9 cellular contexts compared by ENCODE assay signal in genomic region chr11:44633641-44634040, GRCh38.
A peak's percentile ranks its signal among the peaks of the same experiment; 100 is the strongest.
DNase-seq lines count a peak whose midpoint lies in the region; ATAC-seq and TF ChIP-seq lines count a peak whose summit lies in the region.
"Had no signal": no experiment of that assay in that cellular context is flagged by ENCODE, and none has a peak within 500 bp of the region (broad histone marks: within the 10 kb centered on the region; RNA-seq: fewer than 3 reads in every experiment).

No MANE protein-coding gene starts in this region.

- POLR2A ChIA-PET in AG04450 (lab: Yijun Ruan, JAX), result interaction anchor here (0.7 kb wide), 1 partner anchor 275 kb away, joined by 8 read pairs; no protein-coding TSS in a partner anchor

- peak; percentile 38 for TF ChIP-seq CTCF in AG04450 (IDR thresholded peaks at IDR 0.05; ENCODE audit: low read depth, low read length)
- TF ChIP-seq CTCF in left ventricle myocardium inferior (IDR thresholded peaks at IDR 0.05; ENCODE audit: borderline replicate concordance), result peak; percentile 57
- TF ChIP-seq CTCF in right lobe of liver (IDR thresholded peaks at IDR 0.05), result no peak

- H3K27me3 ChIP-seq in AG04450 (ENCODE audit: control insufficient read depth, insufficient read depth, low read length), result peaks cover 7% of the 10 kb centered on the region
- H3K27me3 ChIP-seq in left ventricle myocardium inferior (ENCODE audit: low read depth), result no peaks in the 10 kb centered on the region
- H3K27me3 ChIP-seq in right lobe of liver, result no peaks in the 10 kb centered on the region

- intact Hi-C loops in left ventricle myocardium inferior (cut with micrococcal nuclease) (no loop called here), right lobe of liver (cut with DNase I) (no loop called here)

- no peak for TF ChIP-seq POLR2A in right lobe of liver (IDR thresholded peaks at IDR 0.05)

- ATAC-seq in right lobe of liver, result no peak

- DNase-seq in AG04450 (ENCODE audit: low read depth, low spot score) (no peak), GM03348 (ENCODE audit: low spot score) (peak; percentile 7), SK-MEL-5 (ENCODE audit: low read depth, low spot score) (peak; percentile 23), left ventricle myocardium inferior (no peak), right lobe of liver (no peak), COR-L47 (lab: John Stamatoyannopoulos, UW) (no peak), NCI-H510A (lab: John Stamatoyannopoulos, UW) (no peak)
- DNase-seq in activated CD4-positive, CD25-positive, alpha-beta regulatory T cell treated with anti-CD3 and anti-CD28 coated beads, Interleukin-2, amount 50 U/mL, for 72 hours, result no peak
- DNase-seq: activated B cell treated with CpG ODN at 0.5 μM for 24 hours had no signal

- CTCF ChIA-PET in AG04450 (lab: Charles Lee), result interaction anchor here (0.6 to 1.8 kb wide), 8 partner anchors 11 to 278 kb away, joined by 3 to 9 read pairs (median 4); no protein-coding TSS in a partner anchor

- H3K27ac ChIP-seq in AG04450 (ENCODE audit: low read depth, low read length), result no peak overlapping the region
- H3K27ac ChIP-seq in left ventricle myocardium inferior (replicated peaks), result peak overlapping the region; percentile 75
- no peak overlapping the region for H3K27ac ChIP-seq in right lobe of liver

- in situ Hi-C loops in SK-MEL-5 (cut with HindIII; ENCODE audit: low pct_unique_long_range_greater_than_20kb, low sequenced_read_pairs), result no loop called here

- no peaks in the 10 kb centered on the region for H3K36me3 ChIP-seq in left ventricle myocardium inferior
- H3K36me3 ChIP-seq in right lobe of liver, result no peaks in the 10 kb centered on the region

- H3K4me3 ChIP-seq in AG04450 (ENCODE audit: low read depth, low read length) (no peak overlapping the region), left ventricle myocardium inferior (no peak overlapping the region), right lobe of liver (no peak overlapping the region)

- 40% methylated on average over 6 of the region's 6 CpGs for whole genome bisulfite sequencing in right lobe of liver (ENCODE audit: insufficient coverage, low coverage, low lambda C conversion rate, missing lambda C conversion rate)

- H3K4me1 ChIP-seq in left ventricle myocardium inferior, result peaks cover 55% of the 10 kb centered on the region
- no peaks in the 10 kb centered on the region for H3K4me1 ChIP-seq in right lobe of liver

- H3K9me3 ChIP-seq in AG04450 (ENCODE audit: control insufficient read depth, insufficient read depth, low read length), result no peaks in the 10 kb centered on the region
- no peaks in the 10 kb centered on the region for H3K9me3 ChIP-seq in left ventricle myocardium inferior (replicated peaks)
- H3K9me3 ChIP-seq in right lobe of liver, result no peaks in the 10 kb centered on the region

Comparison
In these comparisons a context has a peak if more than half of its experiments do, and no peak if none do; other contexts are left out.
1. DNase-seq: peak in GM03348 (single experiment) and SK-MEL-5 (single experiment); none in AG04450 (single experiment), left ventricle myocardium inferior (single experiment), right lobe of liver (0 of 3), COR-L47 (single experiment), NCI-H510A (single experiment) and activated CD4-positive, CD25-positive, alpha-beta regulatory T cell treated with anti-CD3 and anti-CD28 coated beads, Interleukin-2, amount 50 U/mL, for 72 hours (single experiment).
2. CTCF ChIP-seq: peak in AG04450 (single experiment) and left ventricle myocardium inferior (single experiment); none in right lobe of liver (0 of 4).